In the genomic region with DNA sequence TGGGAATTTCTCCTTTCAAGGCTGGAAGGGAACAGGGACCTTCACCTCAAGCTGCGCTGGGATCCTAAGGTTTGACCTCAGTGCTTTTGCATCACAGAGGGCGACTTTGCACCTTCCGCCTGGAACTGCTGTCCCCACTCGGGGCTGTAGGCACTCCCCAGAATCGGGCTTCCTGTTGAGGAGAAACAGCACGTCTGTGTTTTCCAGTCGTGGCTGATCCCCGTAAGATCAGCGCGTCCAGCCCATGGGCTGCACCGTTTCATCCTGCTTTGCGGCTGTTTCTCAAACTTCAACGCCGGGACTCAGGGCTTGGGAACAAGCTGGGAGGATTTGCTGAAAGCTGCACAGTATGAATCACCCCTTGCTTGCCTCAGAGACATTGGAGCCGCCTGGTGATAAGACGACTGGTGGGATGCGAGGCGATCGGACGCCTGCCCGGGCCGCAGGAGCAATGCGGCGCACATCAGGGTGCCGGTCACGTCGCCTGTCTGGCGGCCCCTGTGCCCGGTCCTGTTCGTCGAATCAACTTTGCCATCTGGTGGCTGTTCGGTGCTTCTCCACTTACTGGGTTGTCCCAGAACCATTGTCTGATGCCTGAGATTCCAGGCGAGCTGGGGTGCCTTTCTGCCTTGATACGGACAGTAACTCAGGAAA, we compare ENCODE assay signal across 8 cellular contexts. TPM values are rescaled to one million over a fixed set of nuclear protein-coding genes. Genes with fewer than 3 reads are reported as not detected.
DNase-seq lines count a peak whose midpoint lies in the region; ATAC-seq lines count a peak whose summit lies in the region.

No MANE protein-coding gene starts in this region.

- peak; percentile 72 for DNase-seq in G401 (ENCODE audit: low spot score)
- peak; percentile 22 for DNase-seq in activated CD8-positive, alpha-beta T cell treated with anti-CD3 and anti-CD28 coated beads, Interleukin-2, amount 10 ng/mL, durations not matched to agents 7 days and 5 days
- peak; percentile 47 for DNase-seq in hepatic stellate cell (ENCODE audit: low spot score)
- DNase-seq in renal cortical epithelial cell (ENCODE audit: low read depth): peak; percentile 7
- no peak for DNase-seq in NCI-H2029 (lab: John Stamatoyannopoulos, UW)
- DNase-seq in CD1c-positive myeloid dendritic cell (ENCODE audit: extremely low spot score): no peak

- ATAC-seq in activated CD8-positive, alpha-beta T cell treated with anti-CD3 and anti-CD28 coated beads, Interleukin-2, amount 10 ng/mL, durations not matched to agents 7 days and 5 days: no peak
- ATAC-seq in HG02571 (IDR thresholded peaks at IDR 0.05; ENCODE audit: unreplicated experiment) (no peak), GM21723 (IDR thresholded peaks at IDR 0.05; ENCODE audit: unreplicated experiment) (no peak)

- in situ Hi-C loops in G401 (cut with HindIII; ENCODE audit: low sequenced_read_pairs): no loop called here

- H3K4me3 Mint-ChIP-seq in activated CD8-positive, alpha-beta T cell treated with anti-CD3 and anti-CD28 coated beads, Interleukin-2, amount 10 ng/mL, durations not matched to agents 7 days and 5 days: no peak overlapping the region

- no peaks in the 10 kb centered on the region for H3K4me1 Mint-ChIP-seq in activated CD8-positive, alpha-beta T cell treated with anti-CD3 and anti-CD28 coated beads, Interleukin-2, amount 10 ng/mL, durations not matched to agents 7 days and 5 days (ENCODE audit: low read depth)

- CTCF ChIA-PET in activated CD8-positive, alpha-beta T cell treated with anti-CD3 and anti-CD28 coated beads, Interleukin-2, amount 10 ng/mL, durations not matched to agents 7 days and 5 days (lab: Charles Lee): no interaction called here

- no peak overlapping the region for H3K27ac Mint-ChIP-seq in activated CD8-positive, alpha-beta T cell treated with anti-CD3 and anti-CD28 coated beads, Interleukin-2, amount 10 ng/mL, durations not matched to agents 7 days and 5 days

- no peaks in the 10 kb centered on the region for H3K9me3 Mint-ChIP-seq in activated CD8-positive, alpha-beta T cell treated with anti-CD3 and anti-CD28 coated beads, Interleukin-2, amount 10 ng/mL, durations not matched to agents 7 days and 5 days (ENCODE audit: insufficient read depth)

- H3K27me3 Mint-ChIP-seq in activated CD8-positive, alpha-beta T cell treated with anti-CD3 and anti-CD28 coated beads, Interleukin-2, amount 10 ng/mL, durations not matched to agents 7 days and 5 days (ENCODE audit: low read depth): peaks cover 20% of the 10 kb centered on the region

- H3K36me3 Mint-ChIP-seq in activated CD8-positive, alpha-beta T cell treated with anti-CD3 and anti-CD28 coated beads, Interleukin-2, amount 10 ng/mL, durations not matched to agents 7 days and 5 days (ENCODE audit: low read depth): no peaks in the 10 kb centered on the region

- POLR2A ChIA-PET in activated CD8-positive, alpha-beta T cell treated with anti-CD3 and anti-CD28 coated beads, Interleukin-2, amount 10 ng/mL, durations not matched to agents 7 days and 5 days (lab: Charles Lee): no interaction called here

RNA-seq across cellular contexts. Expression of gene FRMD1, which starts 53.6 kb away (rescaled TPM):
- total RNA-seq in G401 (2014; rRNA removed; shearing (Covaris generic)): not detected in 2 replicates
- total RNA-seq in activated CD8-positive, alpha-beta T cell treated with anti-CD3 and anti-CD28 coated beads, Interleukin-2, amount 10 ng/mL, durations not matched to agents 7 days and 5 days: not detected
- 0.05 TPM in 1 of 2 replicates, not detected in the other for total RNA-seq in renal cortical epithelial cell

Comparison
In these comparisons a context has a peak if more than half of its experiments do, and no peak if none do; other contexts are left out.
1. DNase-seq: peak in G401 (single experiment), activated CD8-positive, alpha-beta T cell treated with anti-CD3 and anti-CD28 coated beads, Interleukin-2, amount 10 ng/mL, durations not matched to agents 7 days and 5 days (single experiment), hepatic stellate cell (single experiment) and renal cortical epithelial cell (single experiment); none in NCI-H2029 (single experiment) and CD1c-positive myeloid dendritic cell (single experiment).